22 cellular contexts compared by ENCODE assay signal in the genomic region with DNA sequence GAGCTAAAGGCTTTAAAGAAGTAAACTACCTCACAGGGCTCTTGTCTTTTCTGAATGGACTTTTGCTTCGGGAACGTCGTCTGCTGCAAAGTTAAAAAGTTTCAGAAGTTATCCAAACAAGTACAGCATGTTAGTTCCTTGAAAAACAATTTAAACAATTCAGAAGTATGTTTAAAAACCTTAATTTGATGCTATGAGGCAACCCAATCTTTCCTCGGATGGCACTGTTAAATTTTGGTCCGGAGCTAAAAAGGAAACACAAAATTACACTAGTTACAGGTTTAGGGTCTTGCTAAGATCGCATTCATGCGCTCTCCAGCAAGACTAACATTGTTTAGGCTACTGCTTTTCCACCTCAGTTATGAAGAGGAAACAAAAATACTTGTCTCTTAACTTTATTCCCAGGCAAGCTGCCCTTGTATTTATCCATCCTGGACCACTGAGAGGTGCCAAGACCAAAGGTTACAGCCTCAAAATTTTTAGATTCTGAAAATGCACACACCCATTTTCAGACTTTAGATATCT.
"Had no signal": no experiment of that assay in that cellular context is flagged by ENCODE, and none has a peak within 500 bp of the region (broad histone marks: within the 10 kb centered on the region; RNA-seq: fewer than 3 reads in every experiment).

No MANE protein-coding gene starts in this region.

- H3K9me3 ChIP-seq: left lung, ovary, stomach, suprapubic skin, tibial nerve had no signal

- H3K36me3 ChIP-seq: ovary had no signal

- H3K27me3 Mint-ChIP-seq: activated CD4-positive, alpha-beta T cell treated with anti-CD3 and anti-CD28 coated beads, Interleukin-2, amount 10 ng/mL, durations not matched to agents 7 days and 5 days; dendritic cell treated with granulocyte-macrophage colony-stimulating factor and Interleukin-4, amounts not matched to agents 40 ng/mL and 50 ng/mL, for 4 days; naive thymus-derived CD4-positive, alpha-beta T cell; T-cell had no signal

- DNase-seq: activated CD4-positive, alpha-beta T cell treated with anti-CD3 and anti-CD28 coated beads, Interleukin-2, amount 10 ng/mL, durations not matched to agents 7 days and 5 days; activated CD4-positive, CD25-positive, alpha-beta regulatory T cell treated with anti-CD3 and anti-CD28 coated beads, Interleukin-2, amount 50 U/mL, for 72 hours; activated naive CD4-positive, alpha-beta T cell treated with anti-CD3 and anti-CD28 coated beads for 36 hours; activated T-cell treated with anti-CD3 and anti-CD28 coated beads, Interleukin-2, amount 50 U/mL, for 1 hour; anterior cingulate cortex; effector CD4-positive, alpha-beta T cell; erythroblast; foreskin keratinocyte; left lung; naive thymus-derived CD4-positive, alpha-beta T cell; ovary; right cardiac atrium; stimulated activated CD4-positive, alpha-beta T cell treated with anti-CD3 and anti-CD28 coated beads, Interleukin-1b, Interleukin-23, amount 100 ng/mL, for 48 hours; stomach; T-cell; WERI-Rb-1 had no signal

- ATAC-seq: foreskin keratinocyte; naive thymus-derived CD4-positive, alpha-beta T cell; right cardiac atrium; T-cell had no signal

- H3K4me3 Mint-ChIP-seq: activated CD4-positive, alpha-beta T cell treated with anti-CD3 and anti-CD28 coated beads, Interleukin-2, amount 10 ng/mL, durations not matched to agents 7 days and 5 days; activated naive CD4-positive, alpha-beta T cell treated with anti-CD3 and anti-CD28 coated beads for 36 hours; brain; dendritic cell treated with granulocyte-macrophage colony-stimulating factor and Interleukin-4, amounts not matched to agents 40 ng/mL and 50 ng/mL, for 4 days had no signal

- H3K4me3 ChIP-seq: left lung, lung, ovary, stomach, suprapubic skin, tibial nerve had no signal

- H3K27ac ChIP-seq: foreskin keratinocyte, left lung, ovary, suprapubic skin, tibial nerve, WERI-Rb-1 had no signal

- H3K27me3 ChIP-seq: foreskin keratinocyte, left lung, ovary, stomach, suprapubic skin, tibial nerve had no signal

- H3K9me3 Mint-ChIP-seq: activated CD4-positive, alpha-beta T cell treated with anti-CD3 and anti-CD28 coated beads, Interleukin-2, amount 10 ng/mL, durations not matched to agents 7 days and 5 days; activated naive CD4-positive, alpha-beta T cell treated with anti-CD3 and anti-CD28 coated beads for 36 hours; activated T-helper 2 cell treated with anti-CD3 and anti-CD28 coated beads, Interferon-gamma antibody, Interleukin-2, Interleukin-4, amounts not matched to agents 10 μg/mL and 5 μg/mL and 100 μg/mL, durations not matched to agents 14 hours and 24 hours and 36 hours; brain; dendritic cell treated with granulocyte-macrophage colony-stimulating factor and Interleukin-4, amounts not matched to agents 40 ng/mL and 50 ng/mL, for 4 days; T-cell had no signal

- H3K27ac Mint-ChIP-seq: activated CD4-positive, alpha-beta T cell treated with anti-CD3 and anti-CD28 coated beads, Interleukin-2, amount 10 ng/mL, durations not matched to agents 7 days and 5 days; activated T-helper 2 cell treated with anti-CD3 and anti-CD28 coated beads, Interferon-gamma antibody, Interleukin-2, Interleukin-4, amounts not matched to agents 10 μg/mL and 5 μg/mL and 100 μg/mL, durations not matched to agents 14 hours and 24 hours and 36 hours; brain; dendritic cell treated with granulocyte-macrophage colony-stimulating factor and Interleukin-4, amounts not matched to agents 40 ng/mL and 50 ng/mL, for 4 days; T-cell had no signal
